ENCODE assay signal across 17 cellular contexts in genomic region chr10:29067161-29067560, GRCh38.
DNase-seq lines count a peak whose midpoint lies in the region; ATAC-seq and TF ChIP-seq lines count a peak whose summit lies in the region.
"Had no signal": no experiment of that assay in that cellular context is flagged by ENCODE, and none has a peak within 500 bp of the region (broad histone marks: within the 10 kb centered on the region; RNA-seq: fewer than 3 reads in every experiment).

No MANE protein-coding gene starts in this region.

- no peaks in the 10 kb centered on the region for H3K27me3 ChIP-seq in MG63
- H3K27me3 ChIP-seq: BLaER1, pancreas had no signal

- ATAC-seq in omental fat pad (ENCODE audit: low FRiP score): peak; percentile 34
- ATAC-seq in HG03442 (IDR thresholded peaks at IDR 0.05; ENCODE audit: unreplicated experiment): no peak
- ATAC-seq: gastroesophageal sphincter, left ventricle myocardium superior, pancreas had no signal

- no peak overlapping the region for H3K4me3 ChIP-seq in MG63
- H3K4me3 ChIP-seq: BLaER1, gastroesophageal sphincter, pancreas, suprapubic skin had no signal

- no peak overlapping the region for H3K27ac Mint-ChIP-seq in Calu3 (ENCODE audit: unreplicated experiment)
- no peak overlapping the region for H3K27ac Mint-ChIP-seq in glutamatergic neuron (ENCODE audit: unreplicated experiment)
- H3K27ac Mint-ChIP-seq: activated CD4-positive, alpha-beta memory T cell treated with anti-CD3 and anti-CD28 coated beads, Interleukin-2, amount 10 ng/mL, durations not matched to agents 7 days and 5 days; activated naive CD8-positive, alpha-beta T cell treated with anti-CD3 and anti-CD28 coated beads, Interleukin-2, amount 10 ng/mL, durations not matched to agents 7 days and 5 days had no signal

- H3K27me3 Mint-ChIP-seq in Calu3 (ENCODE audit: unreplicated experiment): no peaks in the 10 kb centered on the region
- no peaks in the 10 kb centered on the region for H3K27me3 Mint-ChIP-seq in glutamatergic neuron (ENCODE audit: unreplicated experiment)
- H3K27me3 Mint-ChIP-seq: activated CD4-positive, alpha-beta memory T cell treated with anti-CD3 and anti-CD28 coated beads, Interleukin-2, amount 10 ng/mL, durations not matched to agents 7 days and 5 days; activated naive CD8-positive, alpha-beta T cell treated with anti-CD3 and anti-CD28 coated beads, Interleukin-2, amount 10 ng/mL, durations not matched to agents 7 days and 5 days had no signal

- intact Hi-C loops in Calu3 (cut with micrococcal nuclease; ENCODE audit: unreplicated experiment): no loop called here

- H3K36me3 Mint-ChIP-seq in Calu3 (ENCODE audit: insufficient read depth, unreplicated experiment): no peaks in the 10 kb centered on the region
- no peaks in the 10 kb centered on the region for H3K36me3 Mint-ChIP-seq in glutamatergic neuron (ENCODE audit: unreplicated experiment)
- H3K36me3 Mint-ChIP-seq: activated naive CD8-positive, alpha-beta T cell treated with anti-CD3 and anti-CD28 coated beads, Interleukin-2, amount 10 ng/mL, durations not matched to agents 7 days and 5 days had no signal

- BruUV-seq in Calu3 (replicated peaks; lab: Mats Ljungman, UMichigan): no TSS peak

- DNase-seq in Calu3 (peak; percentile 2), MG63 (peak; percentile 60), dedifferentiated amniotic fluid mesenchymal stem cell (ENCODE audit: extremely low spot score) (peak; percentile 68), omental fat pad (ENCODE audit: low spot score) (no peak), NCI-H2107 (lab: John Stamatoyannopoulos, UW) (no peak), glutamatergic neuron (no peak)
- DNase-seq: activated CD4-positive, alpha-beta memory T cell treated with anti-CD3 and anti-CD28 coated beads, Interleukin-2, amount 10 ng/mL, durations not matched to agents 7 days and 5 days; activated naive CD8-positive, alpha-beta T cell treated with anti-CD3 and anti-CD28 coated beads, Interleukin-2, amount 10 ng/mL, durations not matched to agents 7 days and 5 days; left ventricle myocardium superior; NCI-H1105; pancreas; RPMI8226; stimulated activated CD4-positive, alpha-beta T cell treated with anti-CD3 and anti-CD28 coated beads, Interleukin-4, amount 100 ng/mL, for 24 hours had no signal

- H3K4me1 Mint-ChIP-seq in Calu3 (ENCODE audit: low read depth, unreplicated experiment) (peaks cover 18% of the 10 kb centered on the region), glutamatergic neuron (ENCODE audit: low read depth, unreplicated experiment) (no peaks in the 10 kb centered on the region)
- H3K4me1 Mint-ChIP-seq: activated CD4-positive, alpha-beta memory T cell treated with anti-CD3 and anti-CD28 coated beads, Interleukin-2, amount 10 ng/mL, durations not matched to agents 7 days and 5 days; activated naive CD8-positive, alpha-beta T cell treated with anti-CD3 and anti-CD28 coated beads, Interleukin-2, amount 10 ng/mL, durations not matched to agents 7 days and 5 days had no signal

- no peaks in the 10 kb centered on the region for H3K9me3 ChIP-seq in MG63
- H3K9me3 ChIP-seq: BLaER1, gastroesophageal sphincter, pancreas, suprapubic skin had no signal

- CTCF ChIA-PET in Calu3 (lab: Charles Lee): no interaction called here

- no peaks in the 10 kb centered on the region for H3K36me3 ChIP-seq in MG63
- H3K36me3 ChIP-seq: BLaER1, gastroesophageal sphincter, pancreas, suprapubic skin had no signal

- H3K9me3 Mint-ChIP-seq in Calu3 (ENCODE audit: low read depth, unreplicated experiment) (no peaks in the 10 kb centered on the region), glutamatergic neuron (ENCODE audit: unreplicated experiment) (no peaks in the 10 kb centered on the region)
- H3K9me3 Mint-ChIP-seq: activated CD4-positive, alpha-beta memory T cell treated with anti-CD3 and anti-CD28 coated beads, Interleukin-2, amount 10 ng/mL, durations not matched to agents 7 days and 5 days; activated naive CD8-positive, alpha-beta T cell treated with anti-CD3 and anti-CD28 coated beads, Interleukin-2, amount 10 ng/mL, durations not matched to agents 7 days and 5 days had no signal

- no peak for TF ChIP-seq CTCF in Calu3 (IDR thresholded peaks at IDR 0.05; ENCODE audit: unreplicated experiment)
- TF ChIP-seq CTCF in omental fat pad (IDR thresholded peaks at IDR 0.05): no peak
- no peak for TF ChIP-seq CTCF in glutamatergic neuron (IDR thresholded peaks at IDR 0.05; ENCODE audit: partially characterized antibody, unreplicated experiment)

- H3K4me3 Mint-ChIP-seq in Calu3 (ENCODE audit: low read depth, unreplicated experiment): no peak overlapping the region
- H3K4me3 Mint-ChIP-seq in glutamatergic neuron (ENCODE audit: unreplicated experiment): no peak overlapping the region
- H3K4me3 Mint-ChIP-seq: activated CD4-positive, alpha-beta memory T cell treated with anti-CD3 and anti-CD28 coated beads, Interleukin-2, amount 10 ng/mL, durations not matched to agents 7 days and 5 days; activated naive CD8-positive, alpha-beta T cell treated with anti-CD3 and anti-CD28 coated beads, Interleukin-2, amount 10 ng/mL, durations not matched to agents 7 days and 5 days had no signal

Comparison
In these comparisons a context has a peak if more than half of its experiments do, and no peak if none do; other contexts are left out.
1. DNase-seq: peak in Calu3 (single experiment), MG63 (single experiment) and dedifferentiated amniotic fluid mesenchymal stem cell (single experiment); none in omental fat pad (single experiment), NCI-H2107 (single experiment) and glutamatergic neuron (single experiment).